In genomic region chr22:49107961-49108530, GRCh38 we compare ENCODE assay signal across 27 cellular contexts.
"Had no signal": no experiment of that assay in that cellular context is flagged by ENCODE, and none has a peak within 500 bp of the region (broad histone marks: within the 10 kb centered on the region; RNA-seq: fewer than 3 reads in every experiment).

No MANE protein-coding gene starts in this region.

- H3K4me3 Mint-ChIP-seq: activated CD4-positive, alpha-beta memory T cell treated with anti-CD3 and anti-CD28 coated beads, Interleukin-2, amount 10 ng/mL, durations not matched to agents 7 days and 5 days; activated naive CD4-positive, alpha-beta T cell treated with anti-CD3 and anti-CD28 coated beads, Interleukin-2, amount 50 U/mL, for 24 hours; activated T-helper 1 cell treated with anti-CD3 and anti-CD28 coated beads, Interleukin-12 subunit alpha, Interleukin-12 subunit beta, Interleukin-2, Interleukin-4 antibody, amounts not matched to agents 30 ng/mL and 10 ng/mL and 1 ng/mL, durations not matched to agents 14 hours and 24 hours and 36 hours; central memory CD8-positive, alpha-beta T cell; T-cell had no signal

- H3K9me3 Mint-ChIP-seq: activated CD4-positive, alpha-beta memory T cell treated with anti-CD3 and anti-CD28 coated beads, Interleukin-2, amount 10 ng/mL, durations not matched to agents 7 days and 5 days; activated naive CD4-positive, alpha-beta T cell treated with anti-CD3 and anti-CD28 coated beads, Interleukin-2, amount 50 U/mL, for 24 hours; activated T-helper 1 cell treated with anti-CD3 and anti-CD28 coated beads, Interleukin-12 subunit alpha, Interleukin-12 subunit beta, Interleukin-2, Interleukin-4 antibody, amounts not matched to agents 30 ng/mL and 10 ng/mL and 1 ng/mL, durations not matched to agents 14 hours and 24 hours and 36 hours; central memory CD8-positive, alpha-beta T cell; T-cell had no signal

- H3K27me3 Mint-ChIP-seq: activated CD4-positive, alpha-beta memory T cell treated with anti-CD3 and anti-CD28 coated beads, Interleukin-2, amount 10 ng/mL, durations not matched to agents 7 days and 5 days had no signal

- H3K36me3 Mint-ChIP-seq: activated naive CD4-positive, alpha-beta T cell treated with anti-CD3 and anti-CD28 coated beads, Interleukin-2, amount 50 U/mL, for 24 hours; T-cell had no signal

- H3K27ac ChIP-seq: breast epithelium, SK-N-MC, VCaP had no signal

- H3K4me1 ChIP-seq: breast epithelium had no signal

- ATAC-seq: Panc1, Right ventricle myocardium inferior, T-cell had no signal

- H3K36me3 ChIP-seq: breast epithelium had no signal

- H3K9me3 ChIP-seq: breast epithelium had no signal

- H3K27ac Mint-ChIP-seq: activated CD4-positive, alpha-beta memory T cell treated with anti-CD3 and anti-CD28 coated beads, Interleukin-2, amount 10 ng/mL, durations not matched to agents 7 days and 5 days; activated naive CD4-positive, alpha-beta T cell treated with anti-CD3 and anti-CD28 coated beads, Interleukin-2, amount 50 U/mL, for 24 hours; activated T-helper 1 cell treated with anti-CD3 and anti-CD28 coated beads, Interleukin-12 subunit alpha, Interleukin-12 subunit beta, Interleukin-2, Interleukin-4 antibody, amounts not matched to agents 30 ng/mL and 10 ng/mL and 1 ng/mL, durations not matched to agents 14 hours and 24 hours and 36 hours; T-cell had no signal

- H3K4me1 Mint-ChIP-seq: activated CD4-positive, alpha-beta memory T cell treated with anti-CD3 and anti-CD28 coated beads, Interleukin-2, amount 10 ng/mL, durations not matched to agents 7 days and 5 days; activated naive CD4-positive, alpha-beta T cell treated with anti-CD3 and anti-CD28 coated beads, Interleukin-2, amount 50 U/mL, for 24 hours; central memory CD8-positive, alpha-beta T cell; T-cell had no signal

- DNase-seq: activated CD4-positive, alpha-beta memory T cell treated with anti-CD3 and anti-CD28 coated beads, Interleukin-2, amount 10 ng/mL, durations not matched to agents 7 days and 5 days; activated CD4-positive, alpha-beta T cell treated with anti-CD3 and anti-CD28 coated beads, Interleukin-2, amount 50 U/mL, for 1 hour; activated CD4-positive, CD25-positive, alpha-beta regulatory T cell; activated CD8-positive, alpha-beta memory T cell treated with anti-CD3 and anti-CD28 coated beads, Interleukin-2, amount 50 U/mL, for 4 hours; activated gamma-delta T cell treated with Interleukin-2 at 50 U/mL for 16 hours; aorta; KG1; NCI-H1048; NCI-H146; NCI-H1930; NCI-H2171; NCI-H226; NCI-H526 treated with DMSO at 0.1 percent for 48 hours; NK-92 treated with Interleukin-12 subunit alpha and Interleukin-12 subunit beta, amount 100 ng/mL, for 24 hours; OCI-M1; RPMI8226; T-cell; T-helper 2 cell; T1000 had no signal

- H3K4me3 ChIP-seq: breast epithelium, SK-N-MC had no signal
